ENCODE assay signal across 8 cellular contexts in genomic region chr13:42333613-42334328, GRCh38.
DNase-seq lines count a peak whose midpoint lies in the region; ATAC-seq and TF ChIP-seq lines count a peak whose summit lies in the region.

No MANE protein-coding gene starts in this region.

- no peak for TF ChIP-seq POLR2A in lower leg skin (IDR thresholded peaks at IDR 0.05)

- intact Hi-C loops in ascending aorta (cut with DNase I) (no loop called here), lower leg skin (cut with DNase I; ENCODE audit: low total_unique reads) (no loop called here)

- no peaks in the 10 kb centered on the region for H3K4me1 ChIP-seq in ascending aorta

- peak; percentile 65 for ATAC-seq in HG02938 (IDR thresholded peaks at IDR 0.05; ENCODE audit: unreplicated experiment)

- H3K36me3 ChIP-seq in ascending aorta, result no peaks in the 10 kb centered on the region

- no peaks in the 10 kb centered on the region for H3K27me3 ChIP-seq in ascending aorta

- DNase-seq in A172 (ENCODE audit: low spot score) (peak; percentile 29), GM12865 (ENCODE audit: low read depth) (peak; percentile 73), RKO (ENCODE audit: low spot score) (peak; percentile 70), epithelial cell of proximal tubule (ENCODE audit: low read depth) (no peak), putamen (ENCODE audit: low spot score) (peak; percentile 9), ascending aorta (ENCODE audit: low spot score in 2 of 2) (no peak), lower leg skin (ENCODE audit: low spot score in 2 of 2) (no peak)

- H3K27ac ChIP-seq in ascending aorta, result no peak overlapping the region

- H3K4me3 ChIP-seq in GM12865 (ENCODE audit: low read depth, low read length) (no peak overlapping the region), epithelial cell of proximal tubule (ENCODE audit: low read depth, low read length) (no peak overlapping the region), ascending aorta (no peak overlapping the region), lower leg skin (ENCODE audit: low read depth, poor library complexity, severe bottlenecking) (no peak overlapping the region)

- 72 to 81% methylated on average over 12 of the region's 12 CpGs for WGBS in lower leg skin, 2 donors

- H3K9me3 ChIP-seq in ascending aorta, result no peaks in the 10 kb centered on the region

- peak; percentile 70 for TF ChIP-seq CTCF in GM12865 (IDR thresholded peaks at IDR 0.05; ENCODE audit: insufficient read depth, low read depth, low read length, missing control alignments)
- TF ChIP-seq CTCF in epithelial cell of proximal tubule (conservative IDR thresholded peaks at IDR 0.05; ENCODE audit: low read depth, low read length), result peak; percentile 72
- peak in 1 of 3 experiments; percentile 12 for TF ChIP-seq CTCF in ascending aorta (IDR thresholded peaks at IDR 0.05)
- TF ChIP-seq CTCF in lower leg skin (IDR thresholded peaks at IDR 0.05), result no peak

Comparison
In these comparisons a context has a peak if more than half of its experiments do, and no peak if none do; other contexts are left out.
1. DNase-seq: peak in A172 (single experiment), GM12865 (single experiment), RKO (single experiment) and putamen (single experiment); none in epithelial cell of proximal tubule (single experiment), ascending aorta (0 of 2) and lower leg skin (0 of 2).
2. CTCF ChIP-seq: peak in GM12865 (single experiment) and epithelial cell of proximal tubule (single experiment); none in lower leg skin (0 of 3).